In genomic region chr11:30917859-30918478, GRCh38 we compare ENCODE assay signal across 8 cellular contexts.
A peak's percentile ranks its signal among the peaks of the same experiment; 100 is the strongest.
DNase-seq lines count a peak whose midpoint lies in the region; ATAC-seq and TF ChIP-seq lines count a peak whose summit lies in the region.

No MANE protein-coding gene starts in this region.

- H3K27ac Mint-ChIP-seq in neural crest cell (ENCODE audit: unreplicated experiment) = no peak overlapping the region

- H4K20me1 ChIP-seq in KMS-11 (ENCODE audit: insufficient read depth) = no peaks in the 10 kb centered on the region

- H3K27me3 Mint-ChIP-seq in neural crest cell (ENCODE audit: low read depth) = no peaks in the 10 kb centered on the region

- H3K36me3 Mint-ChIP-seq in neural crest cell (ENCODE audit: low read depth) = no peaks in the 10 kb centered on the region

- H3K4me1 Mint-ChIP-seq in neural crest cell = peaks cover 43% of the 10 kb centered on the region

- no peak overlapping the region for H2AFZ ChIP-seq in KMS-11 (ENCODE audit: low read depth)

- H3K36me3 ChIP-seq in KMS-11 (ENCODE audit: insufficient read depth) (no peaks in the 10 kb centered on the region), Peyer's patch (no peaks in the 10 kb centered on the region), esophagus squamous epithelium (no peaks in the 10 kb centered on the region)

- no peaks in the 10 kb centered on the region for H3K27me3 ChIP-seq in KMS-11 (ENCODE audit: insufficient read depth, low read depth)
- H3K27me3 ChIP-seq in Peyer's patch = no peaks in the 10 kb centered on the region
- H3K27me3 ChIP-seq in esophagus squamous epithelium = peaks cover 0 to 18% (median 0%) of the 10 kb centered on the region in 4 donors

- H3K79me2 ChIP-seq in KMS-11 (ENCODE audit: insufficient read depth, low read depth) = no peaks in the 10 kb centered on the region

- WGBS in esophagus squamous epithelium, 2 donors = 12 to 13% methylated on average over 6 of the region's 6 CpGs

- intact Hi-C loops in esophagus squamous epithelium (cut with DNase I) = loop anchor here (5.0 kb wide), 1 partner anchor 571 kb away; no protein-coding TSS in a partner anchor

- H3K9me3 ChIP-seq in Peyer's patch = no peaks in the 10 kb centered on the region
- no peaks in the 10 kb centered on the region for H3K9me3 ChIP-seq in esophagus squamous epithelium

- peak; percentile 44 for DNase-seq in GM03348 (ENCODE audit: low spot score)
- no peak for DNase-seq in Peyer's patch
- no peak for DNase-seq in esophagus squamous epithelium (lab: John Stamatoyannopoulos, UW)
- DNase-seq in neural crest cell (ENCODE audit: low read depth, low spot score) = peak; percentile 46
- no peak for DNase-seq in GOT3 (lab: John Stamatoyannopoulos, UW)

- peak; percentile 82 for TF ChIP-seq CTCF in KMS-11 (conservative IDR thresholded peaks at IDR 0.05; ENCODE audit: low read depth, low read length)
- TF ChIP-seq CTCF in Peyer's patch (IDR thresholded peaks at IDR 0.05) = peak in 5 of 6 experiments; percentile 16 to 55 (median 52)
- TF ChIP-seq CTCF in esophagus squamous epithelium (IDR thresholded peaks at IDR 0.05) = peak; percentile 33 to 66 (median 60)
- peak; percentile 90 for TF ChIP-seq CTCF in neural crest cell (conservative IDR thresholded peaks at IDR 0.05)

- no peak overlapping the region for H3K4me2 ChIP-seq in KMS-11

- ATAC-seq in GM21367 (IDR thresholded peaks at IDR 0.05; ENCODE audit: unreplicated experiment) = peak; percentile 76
- ATAC-seq in HG03025 (IDR thresholded peaks at IDR 0.05; ENCODE audit: low FRiP score, unreplicated experiment) = no peak

- H3K4me1 ChIP-seq in KMS-11 (ENCODE audit: low read depth, poor library complexity, severe bottlenecking) (no peaks in the 10 kb centered on the region), Peyer's patch (no peaks in the 10 kb centered on the region), esophagus squamous epithelium (no peaks in the 10 kb centered on the region)

- no peaks in the 10 kb centered on the region for H3K9me3 Mint-ChIP-seq in neural crest cell

- no peak overlapping the region for H3K4me3 ChIP-seq in KMS-11 (IDR thresholded peaks at IDR 0.05; ENCODE audit: insufficient read depth, low read depth, low read length)
- no peak overlapping the region for H3K4me3 ChIP-seq in Peyer's patch
- no peak overlapping the region for H3K4me3 ChIP-seq in esophagus squamous epithelium

- H3K27ac ChIP-seq in KMS-11 (no peak overlapping the region), Peyer's patch (no peak overlapping the region), esophagus squamous epithelium (no peak overlapping the region)

- no peak overlapping the region for H3K4me3 Mint-ChIP-seq in neural crest cell

- TF ChIP-seq POLR2A in Peyer's patch (IDR thresholded peaks at IDR 0.05) = no peak
- TF ChIP-seq POLR2A in esophagus squamous epithelium (IDR thresholded peaks at IDR 0.05) = no peak

- H3K9ac ChIP-seq in KMS-11 = no peak overlapping the region

Comparison
In these comparisons a context has a peak if more than half of its experiments do, and no peak if none do; other contexts are left out.
1. DNase-seq: peak in GM03348 (single experiment) and neural crest cell (single experiment); none in Peyer's patch (0 of 3), esophagus squamous epithelium (single experiment) and GOT3 (single experiment).
2. Peak in every context shown above with its lines, with median percentiles within 50 percentile points of each other: CTCF ChIP-seq.